In the genomic region with DNA sequence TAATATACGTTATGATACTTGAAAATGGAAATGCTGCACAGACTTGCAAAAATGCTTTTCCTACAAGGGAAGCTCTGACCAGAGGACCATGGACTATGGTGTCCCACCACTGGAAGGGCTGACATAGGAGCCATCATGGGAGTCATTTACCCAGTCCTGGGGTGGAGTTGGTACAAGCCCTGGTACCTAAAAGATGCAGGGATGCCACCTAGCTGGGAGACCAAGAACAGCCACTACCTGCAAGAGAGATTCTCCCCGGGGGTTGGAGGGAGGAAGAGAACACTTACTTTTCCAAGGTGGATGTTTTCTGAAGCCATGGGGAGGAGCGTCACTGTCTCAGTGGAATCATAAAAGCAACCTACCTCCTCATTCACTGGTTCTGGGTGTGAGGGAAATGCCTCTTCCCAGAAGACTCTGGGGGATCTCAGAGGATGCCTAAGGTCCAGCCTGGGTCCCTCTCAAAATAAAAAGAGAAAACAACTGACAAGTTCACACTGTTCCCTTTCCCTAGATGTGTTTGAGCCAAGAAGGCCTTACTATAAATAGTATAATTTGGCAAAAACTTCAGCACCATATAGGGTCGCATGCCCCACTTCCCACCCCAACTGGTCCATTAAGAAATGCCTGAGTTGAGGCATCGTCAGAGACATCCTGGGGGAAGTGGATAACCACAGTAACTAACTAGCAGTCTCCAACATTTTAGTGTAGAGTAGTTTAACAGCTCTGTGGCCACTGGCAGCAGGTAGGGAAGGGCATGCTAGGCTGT, we compare ENCODE assay signal across 11 cellular contexts. TPM values are rescaled to one million over a fixed set of nuclear protein-coding genes. Genes with fewer than 3 reads are reported as not detected.
A peak's percentile ranks its signal among the peaks of the same experiment; 100 is the strongest.
DNase-seq lines count a peak whose midpoint lies in the region; ATAC-seq and TF ChIP-seq lines count a peak whose summit lies in the region.
"Had no signal": no experiment of that assay in that cellular context is flagged by ENCODE, and none has a peak within 500 bp of the region (broad histone marks: within the 10 kb centered on the region; RNA-seq: fewer than 3 reads in every experiment).

No MANE protein-coding gene starts in this region.

- intact Hi-C loops in activated CD4-positive, alpha-beta T cell treated with anti-CD3 and anti-CD28 coated beads for 36 hours (cut with DNase I, micrococcal nuclease), result loop anchor here (1.0 kb wide), 1 partner anchor 76 kb away; no protein-coding TSS in a partner anchor

- H3K36me3 Mint-ChIP-seq in activated CD4-positive, alpha-beta T cell treated with anti-CD3 and anti-CD28 coated beads for 36 hours (ENCODE audit: low read depth), result no peaks in the 10 kb centered on the region
- H3K36me3 Mint-ChIP-seq in stimulated activated effector memory CD8-positive, alpha-beta T cell treated with anti-CD3 and anti-CD28 coated beads, Interleukin-12 subunit alpha, Interleukin-12 subunit beta, amount 100 ng/mL, for 72 hours, result no peaks in the 10 kb centered on the region
- H3K36me3 Mint-ChIP-seq: activated naive CD4-positive, alpha-beta T cell treated with anti-CD3 and anti-CD28 coated beads, Interleukin-2, amount 50 U/mL, for 24 hours had no signal

- no peak overlapping the region for H3K27ac Mint-ChIP-seq in activated CD4-positive, alpha-beta T cell treated with anti-CD3 and anti-CD28 coated beads for 36 hours
- H3K27ac Mint-ChIP-seq in stimulated activated effector memory CD8-positive, alpha-beta T cell treated with anti-CD3 and anti-CD28 coated beads, Interleukin-12 subunit alpha, Interleukin-12 subunit beta, amount 100 ng/mL, for 72 hours, result no peak overlapping the region
- H3K27ac Mint-ChIP-seq: activated naive CD4-positive, alpha-beta T cell treated with anti-CD3 and anti-CD28 coated beads, Interleukin-2, amount 50 U/mL, for 24 hours; stimulated activated naive CD8-positive, alpha-beta T cell treated with anti-CD3 and anti-CD28 coated beads, Interleukin-15, Interleukin-2, amounts not matched to agents 100 ng/mL and 50 ng/mL, for 24 hours had no signal

- no peaks in the 10 kb centered on the region for H3K79me2 ChIP-seq in OCI-LY1 (ENCODE audit: insufficient read depth, low read length)

- no peaks in the 10 kb centered on the region for H3K36me3 ChIP-seq in OCI-LY1 (ENCODE audit: insufficient read depth, low read length)
- H3K36me3 ChIP-seq: prostate gland had no signal

- H3K27me3 ChIP-seq in OCI-LY1 (ENCODE audit: insufficient read depth, low read length), result no peaks in the 10 kb centered on the region; the same call in 1 of the 2 replicates

- no peak overlapping the region for H3K27ac ChIP-seq in OCI-LY1 (ENCODE audit: low read depth, low read length, poor library complexity, severe bottlenecking)

- no peaks in the 10 kb centered on the region for H3K9me3 ChIP-seq in OCI-LY1 (ENCODE audit: low read length)
- H3K9me3 ChIP-seq: prostate gland had no signal

- H3F3A ChIP-seq in OCI-LY1 (ENCODE audit: insufficient read depth, low read length), result no peaks in the 10 kb centered on the region

- no peaks in the 10 kb centered on the region for H3K4me1 Mint-ChIP-seq in activated CD4-positive, alpha-beta T cell treated with anti-CD3 and anti-CD28 coated beads for 36 hours
- H3K4me1 Mint-ChIP-seq in stimulated activated effector memory CD8-positive, alpha-beta T cell treated with anti-CD3 and anti-CD28 coated beads, Interleukin-12 subunit alpha, Interleukin-12 subunit beta, amount 100 ng/mL, for 72 hours, result no peaks in the 10 kb centered on the region
- H3K4me1 Mint-ChIP-seq: activated naive CD4-positive, alpha-beta T cell treated with anti-CD3 and anti-CD28 coated beads, Interleukin-2, amount 50 U/mL, for 24 hours had no signal

- H3K27me3 Mint-ChIP-seq in activated CD4-positive, alpha-beta T cell treated with anti-CD3 and anti-CD28 coated beads for 36 hours, result peaks cover 3% of the 10 kb centered on the region

- H4K20me1 ChIP-seq in OCI-LY1 (ENCODE audit: insufficient read depth, low read length), result no peaks in the 10 kb centered on the region

- POLR2A ChIA-PET in activated CD4-positive, alpha-beta T cell treated with anti-CD3 and anti-CD28 coated beads for 36 hours (lab: Charles Lee), result no interaction called here

- ATAC-seq in activated CD4-positive, alpha-beta T cell treated with anti-CD3 and anti-CD28 coated beads for 36 hours, result peak; percentile 58
- ATAC-seq in stimulated activated effector memory CD8-positive, alpha-beta T cell treated with anti-CD3 and anti-CD28 coated beads, Interleukin-12 subunit alpha, Interleukin-12 subunit beta, amount 100 ng/mL, for 72 hours, result peak; percentile 75
- no peak for ATAC-seq in HG03196 (IDR thresholded peaks at IDR 0.05; ENCODE audit: unreplicated experiment)

- no peaks in the 10 kb centered on the region for H3K4me1 ChIP-seq in OCI-LY1 (ENCODE audit: insufficient read depth, low read length, severe bottlenecking)
- H3K4me1 ChIP-seq: prostate gland had no signal

- no peaks in the 10 kb centered on the region for H3K9me2 ChIP-seq in OCI-LY1 (ENCODE audit: low read depth, low read length)

- no peaks in the 10 kb centered on the region for H3K9me3 Mint-ChIP-seq in activated CD4-positive, alpha-beta T cell treated with anti-CD3 and anti-CD28 coated beads for 36 hours (ENCODE audit: low read depth)
- no peaks in the 10 kb centered on the region for H3K9me3 Mint-ChIP-seq in stimulated activated effector memory CD8-positive, alpha-beta T cell treated with anti-CD3 and anti-CD28 coated beads, Interleukin-12 subunit alpha, Interleukin-12 subunit beta, amount 100 ng/mL, for 72 hours
- H3K9me3 Mint-ChIP-seq: activated naive CD4-positive, alpha-beta T cell treated with anti-CD3 and anti-CD28 coated beads, Interleukin-2, amount 50 U/mL, for 24 hours; stimulated activated naive CD8-positive, alpha-beta T cell treated with anti-CD3 and anti-CD28 coated beads, Interleukin-15, Interleukin-2, amounts not matched to agents 100 ng/mL and 50 ng/mL, for 24 hours had no signal

- no peak overlapping the region for H3K9ac ChIP-seq in OCI-LY1 (ENCODE audit: low read length)

- H3K4me2 ChIP-seq in OCI-LY1 (ENCODE audit: low read length), result no peak overlapping the region

- CTCF ChIA-PET in activated CD4-positive, alpha-beta T cell treated with anti-CD3 and anti-CD28 coated beads for 36 hours (lab: Charles Lee), result interaction anchor here (0.7 to 4.7 kb wide), 3 partner anchors 72 to 155 kb away, joined by 4 to 21 read pairs (median 4); no protein-coding TSS in a partner anchor

- H3K4me3 ChIP-seq in OCI-LY1 (ENCODE audit: low read depth, low read length, poor library complexity, severe bottlenecking) (no peak overlapping the region), fibroblast of mammary gland (ENCODE audit: control insufficient read depth, low read depth, low read length) (no peak overlapping the region)
- H3K4me3 ChIP-seq: prostate gland had no signal

- DNase-seq in activated CD4-positive, alpha-beta T cell treated with anti-CD3 and anti-CD28 coated beads for 36 hours, result peak; percentile 45
- DNase-seq in activated CD4-positive, alpha-beta T cell treated with anti-CD3 and anti-CD28 coated beads for 4 hours, result no peak
- DNase-seq in fibroblast of mammary gland (ENCODE audit: low read depth) (no peak), occipital lobe (lab: John Stamatoyannopoulos, UW) (no peak), foreskin melanocyte (no peak)
- no peak for DNase-seq in stimulated activated effector memory CD8-positive, alpha-beta T cell treated with anti-CD3 and anti-CD28 coated beads, Interleukin-12 subunit alpha, Interleukin-12 subunit beta, amount 100 ng/mL, for 72 hours (ENCODE audit: low spot score in 2 of 2)

- peak; percentile 40 for TF ChIP-seq CTCF in OCI-LY1 (IDR thresholded peaks at IDR 0.05; ENCODE audit: low read length)
- TF ChIP-seq CTCF in fibroblast of mammary gland (conservative IDR thresholded peaks at IDR 0.05; ENCODE audit: control insufficient read depth, insufficient read depth, low read depth, low read length), result peak; percentile 23

- no peak overlapping the region for H3K4me3 Mint-ChIP-seq in activated CD4-positive, alpha-beta T cell treated with anti-CD3 and anti-CD28 coated beads for 36 hours
- H3K4me3 Mint-ChIP-seq in stimulated activated effector memory CD8-positive, alpha-beta T cell treated with anti-CD3 and anti-CD28 coated beads, Interleukin-12 subunit alpha, Interleukin-12 subunit beta, amount 100 ng/mL, for 72 hours, result no peak overlapping the region
- H3K4me3 Mint-ChIP-seq: activated naive CD4-positive, alpha-beta T cell treated with anti-CD3 and anti-CD28 coated beads, Interleukin-2, amount 50 U/mL, for 24 hours; stimulated activated naive CD8-positive, alpha-beta T cell treated with anti-CD3 and anti-CD28 coated beads, Interleukin-15, Interleukin-2, amounts not matched to agents 100 ng/mL and 50 ng/mL, for 24 hours had no signal

- H2AFZ ChIP-seq in OCI-LY1 (ENCODE audit: low read length), result no peak overlapping the region

RNA-seq across cellular contexts. Expression of a gene that starts 39.9 kb away (rescaled TPM):
- total RNA-seq in activated CD4-positive, alpha-beta T cell treated with anti-CD3 and anti-CD28 coated beads for 36 hours, result under 1 TPM; 0.19 to 0.30 TPM
- total RNA-seq in occipital lobe, result 156 TPM

Comparison
In these comparisons a context has a peak if more than half of its experiments do, and no peak if none do; other contexts are left out.
1. RNA of a gene that starts 39.9 kb away (total RNA-seq): 156 TPM in occipital lobe (single experiment); 0.19 to 0.30 TPM in activated CD4-positive, alpha-beta T cell treated with anti-CD3 and anti-CD28 coated beads for 36 hours; every median in the first group is over 100 times any median in the second.